19 cellular contexts compared by ENCODE assay signal in the genomic region with DNA sequence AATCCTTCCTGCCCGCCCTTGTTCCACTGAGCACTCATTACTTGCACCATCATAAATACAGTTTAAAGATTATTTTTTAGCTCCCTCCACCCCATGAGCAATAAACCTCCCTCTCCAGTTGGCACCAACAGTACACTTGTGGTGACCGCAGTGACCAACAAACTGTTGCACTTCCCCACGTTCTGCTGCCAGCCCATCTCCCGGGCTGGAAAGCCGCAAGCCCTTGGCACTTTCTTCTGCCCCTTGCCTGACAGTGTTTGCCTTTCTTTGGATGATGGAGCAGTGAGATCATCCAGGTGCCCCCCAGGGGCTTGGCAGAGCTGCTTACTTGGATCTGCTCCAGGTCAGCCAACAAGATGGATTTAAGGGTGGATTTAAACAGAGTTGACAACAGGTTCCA. TPM values are rescaled to one million over a fixed set of nuclear protein-coding genes. Genes with fewer than 3 reads are reported as not detected.
A peak's percentile ranks its signal among the peaks of the same experiment; 100 is the strongest.
DNase-seq lines count a peak whose midpoint lies in the region; ATAC-seq, FAIRE-seq and TF ChIP-seq lines count a peak whose summit lies in the region.
"Had no signal": no experiment of that assay in that cellular context is flagged by ENCODE, and none has a peak within 500 bp of the region (broad histone marks: within the 10 kb centered on the region; RNA-seq: fewer than 3 reads in every experiment).

No MANE protein-coding gene starts in this region.

- no peak for FAIRE-seq in pancreas (lab: Jason Lieb, UNC)
- FAIRE-seq: G401.6 had no signal

- no peaks in the 10 kb centered on the region for H3K27me3 ChIP-seq in pancreas
- H3K27me3 ChIP-seq: ascending aorta, BLaER1 had no signal

- H3K27ac ChIP-seq in pancreas: peak overlapping the region in 1 of 4 donors; percentile 4
- H3K27ac ChIP-seq: ascending aorta, BLaER1 had no signal

- H3K36me3 ChIP-seq in pancreas: no peaks in the 10 kb centered on the region
- H3K36me3 ChIP-seq: ascending aorta, BLaER1 had no signal

- intact Hi-C loops in pancreas (cut with DNase I) (no loop called here), left colon (cut with DNase I, micrococcal nuclease) (no loop called here)

- peak; percentile 76 to 87 (median 86) for ATAC-seq in pancreas
- ATAC-seq in GM19023 (IDR thresholded peaks at IDR 0.05; ENCODE audit: unreplicated experiment): no peak
- ATAC-seq in left colon: no peak
- ATAC-seq: Panc1; stimulated activated effector memory CD8-positive, alpha-beta T cell treated with anti-CD3 and anti-CD28 coated beads, Interleukin-12 subunit alpha, Interleukin-12 subunit beta, amount 100 ng/mL, for 72 hours had no signal

- DNase-seq in H4 (ENCODE audit: low spot score): peak; percentile 95
- DNase-seq in NCI-H2196 (lab: John Stamatoyannopoulos, UW; ENCODE audit: unreplicated experiment): peak; percentile 21
- DNase-seq in astrocyte of the spinal cord (ENCODE audit: low read depth, low spot score): peak; percentile 3
- peak in 4 of 6 donors; percentile 39 to 76 (median 53) for DNase-seq in pancreas
- no peak for DNase-seq in activated CD8-positive, alpha-beta memory T cell treated with anti-CD3 and anti-CD28 coated beads, Interleukin-2, amount 50 U/mL, for 48 hours
- no peak for DNase-seq in NCI-H1694 treated with DMSO at 0.1 percent for 48 hours (lab: John Stamatoyannopoulos, UW)
- no peak for DNase-seq in left colon
- DNase-seq: activated CD4-positive, alpha-beta memory T cell treated with anti-CD3 and anti-CD28 coated beads, Interleukin-2, amount 10 ng/mL, durations not matched to agents 7 days and 5 days; activated gamma-delta T cell; effector CD8-positive, alpha-beta T cell; Karpas-422; stimulated activated CD4-positive, alpha-beta T cell treated with anti-CD3 and anti-CD28 coated beads, Interleukin-4, amount 100 ng/mL, for 24 hours had no signal

- H3K4me3 ChIP-seq in astrocyte of the spinal cord (ENCODE audit: low read depth, low read length): no peak overlapping the region
- H3K4me3 ChIP-seq in pancreas: no peak overlapping the region
- H3K4me3 ChIP-seq: ascending aorta, BLaER1 had no signal

- no peak for TF ChIP-seq CTCF in astrocyte of the spinal cord (IDR thresholded peaks at IDR 0.05; ENCODE audit: low read depth, low read length)
- no peak for TF ChIP-seq CTCF in pancreas (IDR thresholded peaks at IDR 0.05)

- in situ Hi-C loops in astrocyte of the spinal cord (cut with HindIII; ENCODE audit: low sequenced_read_pairs): no loop called here

- no peaks in the 10 kb centered on the region for H3K9me3 ChIP-seq in pancreas
- H3K9me3 ChIP-seq: ascending aorta, BLaER1 had no signal

- 43 to 56% methylated on average over 5 of the region's 5 CpGs for WGBS in pancreas, 2 donors

- no peaks in the 10 kb centered on the region for H3K4me1 ChIP-seq in pancreas
- H3K4me1 ChIP-seq: ascending aorta, BLaER1 had no signal

RNA-seq across cellular contexts. Expression of a gene that starts 21.6 kb away (rescaled TPM):
- total RNA-seq in H4 (2014; rRNA removed; shearing (Covaris generic)): 0.02 TPM in 1 of 2 replicates, not detected in the other
- total RNA-seq in pancreas (1 to 10 TPM in 1 of 6 donors, under 1 TPM in 5; 0.28 to 2.5 (median 0.31) TPM), left colon (1 to 10 TPM in 1 of 2 donors, under 1 TPM in 1; 0.24 to 2.0 TPM)
- polyA plus RNA-seq in pancreas: under 1 TPM; 0.30 to 0.47 TPM
- total RNA-seq: ascending aorta, kidney epithelial cell had no signal

Comparison
In these comparisons a context has a peak if more than half of its experiments do, and no peak if none do; other contexts are left out.
1. DNase-seq: peak in H4 (single experiment), NCI-H2196 (single experiment), astrocyte of the spinal cord (single experiment) and pancreas (4 of 6); none in activated CD8-positive, alpha-beta memory T cell treated with anti-CD3 and anti-CD28 coated beads, Interleukin-2, amount 50 U/mL, for 48 hours (single experiment), NCI-H1694 treated with DMSO at 0.1 percent for 48 hours (single experiment) and left colon (0 of 2).
2. ATAC-seq: peak in pancreas (4 of 4); none in GM19023 (single experiment) and left colon (single experiment).